Comparison of ENCODE assay signal across 9 cellular contexts in genomic region chr15:98904466-98905048, GRCh38.
A peak's percentile ranks its signal among the peaks of the same experiment; 100 is the strongest.
DNase-seq lines count a peak whose midpoint lies in the region; ATAC-seq and TF ChIP-seq lines count a peak whose summit lies in the region.
"Had no signal": no experiment of that assay in that cellular context is flagged by ENCODE, and none has a peak within 500 bp of the region (broad histone marks: within the 10 kb centered on the region; RNA-seq: fewer than 3 reads in every experiment).

No MANE protein-coding gene starts in this region.

- POLR2A ChIA-PET in Caco-2 (lab: Charles Lee), result interaction anchor here (0.6 kb wide), 1 partner anchor 9 kb away, joined by 3 read pairs; no protein-coding TSS in a partner anchor

- H3K36me3 Mint-ChIP-seq in Caco-2 (ENCODE audit: insufficient read depth, unreplicated experiment) (peaks cover 27% of the 10 kb centered on the region), nephron (ENCODE audit: low read depth) (peaks cover 24% of the 10 kb centered on the region)
- H3K36me3 Mint-ChIP-seq: naive B cell had no signal

- H3K9me3 ChIP-seq in Caco-2, result no peaks in the 10 kb centered on the region
- H3K9me3 ChIP-seq in RWPE2 (ENCODE audit: severe bottlenecking), result no peaks in the 10 kb centered on the region

- ATAC-seq in HG02642 (IDR thresholded peaks at IDR 0.05; ENCODE audit: poor library complexity, unreplicated experiment) (peak; percentile 48), RWPE2 (ENCODE audit: low read depth) (peak; percentile 16; the same call in 2 of the 3 replicates), GM18505 (IDR thresholded peaks at IDR 0.05; ENCODE audit: unreplicated experiment) (no peak), HG03571 (IDR thresholded peaks at IDR 0.05; ENCODE audit: unreplicated experiment) (no peak), GM21526 (IDR thresholded peaks at IDR 0.05; ENCODE audit: low FRiP score, unreplicated experiment) (no peak)

- H3K4me3 ChIP-seq in Caco-2 (ENCODE audit: low read depth, low read length) (no peak overlapping the region), RWPE2 (ENCODE audit: severe bottlenecking) (no peak overlapping the region)

- H3K4me3 Mint-ChIP-seq in Caco-2 (ENCODE audit: unreplicated experiment) (no peak overlapping the region), nephron (no peak overlapping the region)
- H3K4me3 Mint-ChIP-seq: naive B cell had no signal

- H3K27ac Mint-ChIP-seq in Caco-2 (ENCODE audit: unreplicated experiment), result no peak overlapping the region
- H3K27ac Mint-ChIP-seq in nephron, result no peak overlapping the region

- intact Hi-C loops in Caco-2 (cut with micrococcal nuclease; ENCODE audit: unreplicated experiment), result loop anchor here (1.0 to 5.0 kb wide), 6 partner anchors 24 to 385 kb away; no protein-coding TSS in a partner anchor

- DNase-seq in Caco-2, result peak; percentile 57 to 70
- DNase-seq in RWPE2 (ENCODE audit: low spot score), result no peak
- no peak for DNase-seq in epithelial cell of prostate (ENCODE audit: low read depth, low spot score)
- DNase-seq: naive B cell had no signal

- no TSS peak for BruUV-seq in Caco-2 (replicated peaks; lab: Mats Ljungman, UMichigan)

- CTCF ChIA-PET in Caco-2 (lab: Charles Lee), result interaction anchor here (0.5 to 1.0 kb wide), 2 partner anchors 49 to 98 kb away, joined by 3 read pairs; no protein-coding TSS in a partner anchor

- H3K4me1 Mint-ChIP-seq in Caco-2 (ENCODE audit: low read depth, unreplicated experiment) (peaks cover 27% of the 10 kb centered on the region), nephron (peaks cover 31% of the 10 kb centered on the region)

- no peaks in the 10 kb centered on the region for H3K9me3 Mint-ChIP-seq in Caco-2 (ENCODE audit: unreplicated experiment)
- H3K9me3 Mint-ChIP-seq in nephron, result no peaks in the 10 kb centered on the region
- H3K9me3 Mint-ChIP-seq: naive B cell had no signal

- TF ChIP-seq POLR2A in GM18505 (IDR thresholded peaks at IDR 0.05; ENCODE audit: borderline replicate concordance, extremely low read depth, insufficient read depth, insufficient read length), result no peak

- TF ChIP-seq CTCF in Caco-2 (IDR thresholded peaks at IDR 0.05; ENCODE audit: insufficient read depth in 1 of 2, low read depth in 1 of 2, low read length in 1 of 2, severe bottlenecking in 1 of 2, unreplicated experiment in 1 of 2) (peak; percentile 52 to 77), RWPE2 (IDR thresholded peaks at IDR 0.05; ENCODE audit: poor library complexity, severe bottlenecking) (peak; percentile 97), nephron (IDR thresholded peaks at IDR 0.05; ENCODE audit: unreplicated experiment in 3 of 3) (peak; percentile 39 to 55 (median 48))

- H3K36me3 ChIP-seq in Caco-2 (ENCODE audit: control insufficient read depth, insufficient read depth, low read length) (no peaks in the 10 kb centered on the region), RWPE2 (ENCODE audit: low read depth) (peaks cover 49% of the 10 kb centered on the region)

- H3K27me3 Mint-ChIP-seq in Caco-2 (ENCODE audit: insufficient read depth, unreplicated experiment) (no peaks in the 10 kb centered on the region), nephron (ENCODE audit: low read depth) (no peaks in the 10 kb centered on the region)
- H3K27me3 Mint-ChIP-seq: naive B cell had no signal

- H3K4me1 ChIP-seq in Caco-2, result peaks cover 60% of the 10 kb centered on the region
- H3K4me1 ChIP-seq in RWPE2 (ENCODE audit: insufficient read depth, poor library complexity, severe bottlenecking), result peaks cover 56% of the 10 kb centered on the region

- H3K27ac ChIP-seq in RWPE2 (ENCODE audit: poor library complexity, severe bottlenecking), result peak overlapping the region; percentile 100
- H3K27ac ChIP-seq in epithelial cell of prostate, result peak overlapping the region; percentile 96

- no peaks in the 10 kb centered on the region for H3K27me3 ChIP-seq in Caco-2 (replicated peaks; ENCODE audit: control insufficient read depth, insufficient read depth, low read length)
- H3K27me3 ChIP-seq in RWPE2 (ENCODE audit: insufficient read depth, poor library complexity, severe bottlenecking), result no peaks in the 10 kb centered on the region

Comparison
In these comparisons a context has a peak if more than half of its experiments do, and no peak if none do; other contexts are left out.
1. DNase-seq: peak in Caco-2 (2 of 2); none in RWPE2 (single experiment) and epithelial cell of prostate (single experiment).
2. ATAC-seq: peak in HG02642 (single experiment) and RWPE2 (single experiment); none in GM18505 (single experiment), HG03571 (single experiment) and GM21526 (single experiment).
3. Peak in every context shown above with its lines, with median percentiles within 50 percentile points of each other: CTCF ChIP-seq.